ENCODE assay signal across 1 cellular context in genomic region chr1:202568466-202569196, GRCh38.
TF ChIP-seq lines count a peak whose summit lies in the region.

No MANE protein-coding gene starts in this region.

TF ChIP-seq in GM23338, 12 proteins besides CTCF, POLR2A, EP300 and RAD21 (continued from another document):
- TF ChIP-seq REST (IDR thresholded peaks at IDR 0.05; ENCODE audit: unreplicated experiment) (no peak), ZNF331 (CRISPR knock-in tag; IDR thresholded peaks at IDR 0.05; ENCODE audit: low read depth) (no peak), EZH2 (IDR thresholded peaks at IDR 0.05; ENCODE audit: low read depth, unreplicated experiment) (no peak), CREB1 (CRISPR knock-in tag; IDR thresholded peaks at IDR 0.05; ENCODE audit: low read depth) (no peak), POLR2AphosphoS5 (IDR thresholded peaks at IDR 0.05; ENCODE audit: low read depth) (no peak), JUNB (IDR thresholded peaks at IDR 0.05; ENCODE audit: unreplicated experiment) (no peak)
